1 cellular context compared by ENCODE assay signal in the genomic region with DNA sequence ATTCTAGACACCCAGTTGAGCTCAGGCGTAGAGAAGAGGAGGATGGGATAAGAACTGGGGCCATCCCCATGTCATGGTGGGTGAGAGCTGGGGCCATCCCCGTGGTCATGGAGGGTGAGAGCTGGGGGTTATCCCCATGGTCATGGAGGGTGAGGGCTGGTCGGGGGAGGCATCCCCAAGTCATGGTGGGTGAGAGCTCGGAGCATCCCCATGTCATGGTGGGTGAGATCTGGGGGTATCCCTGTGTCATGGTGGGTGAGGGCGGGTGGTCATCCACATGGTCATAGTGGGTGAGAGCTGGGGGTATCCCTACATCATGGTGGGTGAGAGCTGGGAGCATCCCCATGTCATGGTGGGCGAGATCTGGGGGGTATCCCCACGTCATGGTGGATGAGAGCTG.
TF ChIP-seq lines count a peak whose summit lies in the region.

No MANE protein-coding gene starts in this region.

TF ChIP-seq in GM12878, 131 proteins besides CTCF, POLR2A, EP300 and RAD21:
- TF ChIP-seq MTA3 (IDR thresholded peaks at IDR 0.05; ENCODE audit: borderline replicate concordance, low read length): no peak
- peak; percentile 55; the same call in 1 of the 2 replicates for TF ChIP-seq MTA2 (IDR thresholded peaks at IDR 0.05; ENCODE audit: low read depth)
- no peak for TF ChIP-seq ETV6 (conservative IDR thresholded peaks at IDR 0.05 in 1 of 2, IDR thresholded peaks at IDR 0.05 in 1 of 2; ENCODE audit: borderline replicate concordance in 1 of 2, low read depth in 1 of 2)
- no peak for TF ChIP-seq RBBP5 (conservative IDR thresholded peaks at IDR 0.05)
- no peak for TF ChIP-seq CBX3 (IDR thresholded peaks at IDR 0.05; ENCODE audit: borderline replicate concordance, low read depth)
- no peak for TF ChIP-seq NFYA (IDR thresholded peaks at IDR 0.05; ENCODE audit: borderline replicate concordance, low read depth, low read length)
- peak; percentile 5; the same call in 1 of the 2 replicates for TF ChIP-seq RUNX3 (IDR thresholded peaks at IDR 0.05; ENCODE audit: low read length)
- TF ChIP-seq, protein P1, sequence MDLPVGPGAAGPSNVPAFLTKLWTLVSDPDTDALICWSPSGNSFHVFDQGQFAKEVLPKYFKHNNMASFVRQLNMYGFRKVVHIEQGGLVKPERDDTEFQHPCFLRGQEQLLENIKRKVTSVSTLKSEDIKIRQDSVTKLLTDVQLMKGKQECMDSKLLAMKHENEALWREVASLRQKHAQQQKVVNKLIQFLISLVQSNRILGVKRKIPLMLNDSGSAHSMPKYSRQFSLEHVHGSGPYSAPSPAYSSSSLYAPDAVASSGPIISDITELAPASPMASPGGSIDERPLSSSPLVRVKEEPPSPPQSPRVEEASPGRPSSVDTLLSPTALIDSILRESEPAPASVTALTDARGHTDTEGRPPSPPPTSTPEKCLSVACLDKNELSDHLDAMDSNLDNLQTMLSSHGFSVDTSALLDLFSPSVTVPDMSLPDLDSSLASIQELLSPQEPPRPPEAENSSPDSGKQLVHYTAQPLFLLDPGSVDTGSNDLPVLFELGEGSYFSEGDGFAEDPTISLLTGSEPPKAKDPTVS (IDR thresholded peaks at IDR 0.05; ENCODE audit: low read depth, low read length): no peak
- peak in 1 of 2 experiments; percentile 13; a peak in 1 of 4 replicates for TF ChIP-seq IKZF2 (IDR thresholded peaks at IDR 0.05)
- TF ChIP-seq BHLHE40 (IDR thresholded peaks at IDR 0.05; ENCODE audit: borderline replicate concordance in 1 of 2, low read depth in 2 of 2, low read length in 1 of 2): peak in 1 of 2 experiments; percentile 22; a peak in 1 of 4 replicates
- no peak for TF ChIP-seq SIN3A (IDR thresholded peaks at IDR 0.05; ENCODE audit: low read depth, low read length)
- no peak for TF ChIP-seq NR2F1 (conservative IDR thresholded peaks at IDR 0.05)
- TF ChIP-seq SMAD1 (IDR thresholded peaks at IDR 0.05; ENCODE audit: low read depth, partially characterized antibody): no peak
- TF ChIP-seq DPF2 (IDR thresholded peaks at IDR 0.05): no peak
- TF ChIP-seq PAX5 (IDR thresholded peaks at IDR 0.05; ENCODE audit: borderline replicate concordance, low read depth, low read length): 0 out of 2 replicates have a peak, but pooled peaks have one; percentile 7
- 0 out of 2 replicates have a peak, but pooled peaks have one; percentile 24 for TF ChIP-seq IKZF1 (conservative IDR thresholded peaks at IDR 0.05)
- TF ChIP-seq ATF7 (IDR thresholded peaks at IDR 0.05; ENCODE audit: low read depth): peak; percentile 52; the same call in 1 of the 2 replicates
- TF ChIP-seq NBN (IDR thresholded peaks at IDR 0.05): peak; percentile 50; the same call in 1 of the 2 replicates
- TF ChIP-seq TBL1XR1 (IDR thresholded peaks at IDR 0.05; ENCODE audit: low read depth, low read length): 0 out of 2 replicates have a peak, but pooled peaks have one; percentile 3
- TF ChIP-seq, protein P2, sequence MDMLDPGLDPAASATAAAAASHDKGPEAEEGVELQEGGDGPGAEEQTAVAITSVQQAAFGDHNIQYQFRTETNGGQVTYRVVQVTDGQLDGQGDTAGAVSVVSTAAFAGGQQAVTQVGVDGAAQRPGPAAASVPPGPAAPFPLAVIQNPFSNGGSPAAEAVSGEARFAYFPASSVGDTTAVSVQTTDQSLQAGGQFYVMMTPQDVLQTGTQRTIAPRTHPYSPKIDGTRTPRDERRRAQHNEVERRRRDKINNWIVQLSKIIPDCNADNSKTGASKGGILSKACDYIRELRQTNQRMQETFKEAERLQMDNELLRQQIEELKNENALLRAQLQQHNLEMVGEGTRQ (IDR thresholded peaks at IDR 0.05; ENCODE audit: borderline replicate concordance, low read depth, low read length): no peak
- TF ChIP-seq, protein P3, sequence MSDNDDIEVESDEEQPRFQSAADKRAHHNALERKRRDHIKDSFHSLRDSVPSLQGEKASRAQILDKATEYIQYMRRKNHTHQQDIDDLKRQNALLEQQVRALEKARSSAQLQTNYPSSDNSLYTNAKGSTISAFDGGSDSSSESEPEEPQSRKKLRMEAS (IDR thresholded peaks at IDR 0.05; ENCODE audit: low read depth, low read length): no peak
- no peak for TF ChIP-seq HDAC6 (IDR thresholded peaks at IDR 0.05; ENCODE audit: unreplicated experiment)
- TF ChIP-seq SMAD5 (IDR thresholded peaks at IDR 0.05; ENCODE audit: low read depth): no peak
- no peak for TF ChIP-seq ASH2L (IDR thresholded peaks at IDR 0.05; ENCODE audit: borderline replicate concordance, low read depth)
